In the genomic region with DNA sequence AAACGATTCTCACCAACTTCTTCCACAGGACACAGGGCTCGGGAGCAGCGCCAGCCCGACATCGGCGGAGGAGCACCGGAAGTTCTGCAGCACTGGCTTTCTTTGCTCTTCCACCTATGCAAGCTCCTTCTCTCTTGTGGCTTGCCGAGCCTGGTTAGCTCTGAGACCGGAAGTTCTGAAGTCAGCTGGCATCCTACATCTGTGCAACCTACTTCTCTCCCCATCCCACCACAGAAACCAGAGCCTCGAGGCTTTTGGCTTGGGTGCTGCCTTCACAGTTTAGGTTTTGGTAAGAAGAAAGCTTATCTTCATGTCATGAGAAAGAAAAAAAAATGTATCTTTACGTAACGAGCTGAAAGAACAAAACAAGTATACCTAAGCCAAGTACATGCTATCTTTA, we compare ENCODE assay signal across 8 cellular contexts.
DNase-seq lines count a peak whose midpoint lies in the region; ATAC-seq and TF ChIP-seq lines count a peak whose summit lies in the region.

No MANE protein-coding gene starts in this region.

- no peaks in the 10 kb centered on the region for H3K4me1 ChIP-seq in mucosa of descending colon (ENCODE audit: low read depth)

- H3K27ac ChIP-seq in SK-N-MC, result no peak overlapping the region

- H3K4me1 Mint-ChIP-seq in activated naive CD4-positive, alpha-beta T cell treated with anti-CD3 and anti-CD28 coated beads for 36 hours (ENCODE audit: low read depth), result peaks cover 86% of the 10 kb centered on the region
- H3K4me1 Mint-ChIP-seq in stimulated activated naive CD8-positive, alpha-beta T cell treated with anti-CD3 and anti-CD28 coated beads, Interleukin-15, amount 100 ng/mL, for 72 hours, result peaks cover 95% of the 10 kb centered on the region
- H3K4me1 Mint-ChIP-seq in glutamatergic neuron (ENCODE audit: low read depth, unreplicated experiment), result no peaks in the 10 kb centered on the region

- peaks cover 10% of the 10 kb centered on the region for H3K36me3 Mint-ChIP-seq in activated naive CD4-positive, alpha-beta T cell treated with anti-CD3 and anti-CD28 coated beads for 36 hours (ENCODE audit: low read depth)
- no peaks in the 10 kb centered on the region for H3K36me3 Mint-ChIP-seq in glutamatergic neuron (ENCODE audit: unreplicated experiment)

- peak; percentile 97 for ATAC-seq in HG02973 (IDR thresholded peaks at IDR 0.05; ENCODE audit: unreplicated experiment)
- peak; percentile 90 for ATAC-seq in mucosa of descending colon
- peak; percentile 97 for ATAC-seq in stimulated activated naive CD8-positive, alpha-beta T cell treated with anti-CD3 and anti-CD28 coated beads, Interleukin-15, amount 100 ng/mL, for 72 hours
- ATAC-seq in omental fat pad (ENCODE audit: low FRiP score), result no peak

- H3K4me3 Mint-ChIP-seq in activated naive CD4-positive, alpha-beta T cell treated with anti-CD3 and anti-CD28 coated beads for 36 hours, result peak overlapping the region; percentile 83
- H3K4me3 Mint-ChIP-seq in stimulated activated naive CD8-positive, alpha-beta T cell treated with anti-CD3 and anti-CD28 coated beads, Interleukin-15, amount 100 ng/mL, for 72 hours, result peak overlapping the region; percentile 84
- H3K4me3 Mint-ChIP-seq in glutamatergic neuron (ENCODE audit: unreplicated experiment), result no peak overlapping the region

- TF ChIP-seq CTCF in mucosa of descending colon (IDR thresholded peaks at IDR 0.05) (no peak), omental fat pad (IDR thresholded peaks at IDR 0.05) (no peak), glutamatergic neuron (IDR thresholded peaks at IDR 0.05; ENCODE audit: partially characterized antibody, unreplicated experiment) (no peak)

- intact Hi-C loops in activated naive CD4-positive, alpha-beta T cell treated with anti-CD3 and anti-CD28 coated beads for 36 hours (cut with micrococcal nuclease), result loop anchor here (1.0 to 10.0 kb wide), 9 partner anchors 7 to 506 kb away; a partner anchor contains a TSS
- intact Hi-C loops in mucosa of descending colon (cut with DNase I, micrococcal nuclease), result loop anchor here in 1 of 2 donors (5.0 kb wide), 1 partner anchor 108 kb away; no protein-coding TSS in a partner anchor

- peaks cover 4% of the 10 kb centered on the region for H3K9me3 Mint-ChIP-seq in activated naive CD4-positive, alpha-beta T cell treated with anti-CD3 and anti-CD28 coated beads for 36 hours
- H3K9me3 Mint-ChIP-seq in stimulated activated naive CD8-positive, alpha-beta T cell treated with anti-CD3 and anti-CD28 coated beads, Interleukin-15, amount 100 ng/mL, for 72 hours, result peaks cover 0 to 5% of the 10 kb centered on the region in 2 donors
- H3K9me3 Mint-ChIP-seq in glutamatergic neuron (ENCODE audit: unreplicated experiment), result peaks cover 1% of the 10 kb centered on the region

- H3K9me3 ChIP-seq in SK-N-MC (ENCODE audit: low read depth, low read length) (no peaks in the 10 kb centered on the region), mucosa of descending colon (no peaks in the 10 kb centered on the region)

- H3K27me3 Mint-ChIP-seq in activated naive CD4-positive, alpha-beta T cell treated with anti-CD3 and anti-CD28 coated beads for 36 hours (ENCODE audit: low read depth), result no peaks in the 10 kb centered on the region
- no peaks in the 10 kb centered on the region for H3K27me3 Mint-ChIP-seq in stimulated activated naive CD8-positive, alpha-beta T cell treated with anti-CD3 and anti-CD28 coated beads, Interleukin-15, amount 100 ng/mL, for 72 hours
- H3K27me3 Mint-ChIP-seq in glutamatergic neuron (ENCODE audit: unreplicated experiment), result no peaks in the 10 kb centered on the region

- peak overlapping the region; percentile 96 for H3K27ac Mint-ChIP-seq in activated naive CD4-positive, alpha-beta T cell treated with anti-CD3 and anti-CD28 coated beads for 36 hours
- peak overlapping the region; percentile 8 to 93 for H3K27ac Mint-ChIP-seq in stimulated activated naive CD8-positive, alpha-beta T cell treated with anti-CD3 and anti-CD28 coated beads, Interleukin-15, amount 100 ng/mL, for 72 hours
- no peak overlapping the region for H3K27ac Mint-ChIP-seq in glutamatergic neuron (ENCODE audit: unreplicated experiment)

- CTCF ChIA-PET in activated naive CD4-positive, alpha-beta T cell treated with anti-CD3 and anti-CD28 coated beads for 36 hours (lab: Charles Lee), result interaction anchor here (0.8 to 4.0 kb wide), 16 partner anchors 9 to 159 kb away, joined by 3 to 34 read pairs (median 4); no protein-coding TSS in a partner anchor

- H3K9ac ChIP-seq in SK-N-MC (ENCODE audit: insufficient read length), result no peak overlapping the region

- peak; percentile 62 for TF ChIP-seq POLR2A in GM18526 (IDR thresholded peaks at IDR 0.05; ENCODE audit: extremely low read depth, insufficient read length)

- DNase-seq in SK-N-MC (ENCODE audit: low read depth, low spot score) (no peak), mucosa of descending colon (peak; percentile 57 to 84 (median 73)), omental fat pad (ENCODE audit: low spot score) (no peak), glutamatergic neuron (no peak)
- peak; percentile 93 for DNase-seq in activated naive CD4-positive, alpha-beta T cell treated with anti-CD3 and anti-CD28 coated beads for 36 hours
- DNase-seq in stimulated activated naive CD8-positive, alpha-beta T cell treated with anti-CD3 and anti-CD28 coated beads, Interleukin-15, amount 100 ng/mL, for 72 hours, result peak; percentile 84 to 94

- H3K4me3 ChIP-seq in SK-N-MC (peak overlapping the region; percentile 31), mucosa of descending colon (no peak overlapping the region)

- H3K36me3 ChIP-seq in SK-N-MC (ENCODE audit: insufficient read depth, low read length) (no peaks in the 10 kb centered on the region), mucosa of descending colon (ENCODE audit: low read depth) (no peaks in the 10 kb centered on the region)

Comparison
In these comparisons a context has a peak if more than half of its experiments do, and no peak if none do; other contexts are left out.
1. DNase-seq: peak in activated naive CD4-positive, alpha-beta T cell treated with anti-CD3 and anti-CD28 coated beads for 36 hours (single experiment), mucosa of descending colon (3 of 3) and stimulated activated naive CD8-positive, alpha-beta T cell treated with anti-CD3 and anti-CD28 coated beads, Interleukin-15, amount 100 ng/mL, for 72 hours (2 of 2); none in SK-N-MC (single experiment), omental fat pad (single experiment) and glutamatergic neuron (single experiment).